Comparison of ENCODE assay signal across 8 cellular contexts in genomic region chr12:1690578-1691122, GRCh38. TPM values are rescaled to one million over a fixed set of nuclear protein-coding genes. Genes with fewer than 3 reads are reported as not detected.
DNase-seq lines count a peak whose midpoint lies in the region; ATAC-seq and TF ChIP-seq lines count a peak whose summit lies in the region.

Gene ADIPOR2, plus strand, starts transcription at chr12:1691070. Its CDS starts 63,274 bp downstream, at chr12:1754344.

- under 1% methylated on average over 15 of the region's 59 CpGs for WGBS in suprapubic skin

- no peak for TF ChIP-seq EP300 in suprapubic skin (IDR thresholded peaks at IDR 0.05)

- no peaks in the 10 kb centered on the region for H3K36me3 ChIP-seq in suprapubic skin

- no peaks in the 10 kb centered on the region for H3K27me3 ChIP-seq in suprapubic skin

- DNase-seq in GM10248 (ENCODE audit: extremely low spot score) (peak; percentile 96), NCI-H1092 treated with DMSO at 0.1 percent for 48 hours (lab: John Stamatoyannopoulos, UW) (peak; percentile 98), glomerular endothelial cell (ENCODE audit: extremely low read depth, low read depth, low spot score) (peak; percentile 70), occipital lobe (lab: John Stamatoyannopoulos, UW) (peak; percentile 89), suprapubic skin (ENCODE audit: low spot score in 2 of 2) (peak; percentile 95 to 97)

- H3K27ac ChIP-seq in suprapubic skin, result peak within 1 kb of the TSS; percentile 96

- H3K4me1 ChIP-seq in suprapubic skin, result peaks cover 27% of the 10 kb centered on the region

- H3K4me3 Mint-ChIP-seq in activated naive CD4-positive, alpha-beta T cell treated with anti-CD3 and anti-CD28 coated beads, Interleukin-2, amount 50 U/mL, for 24 hours, result peak within 1 kb of the TSS; percentile 95

- H3K27ac Mint-ChIP-seq in activated naive CD4-positive, alpha-beta T cell treated with anti-CD3 and anti-CD28 coated beads, Interleukin-2, amount 50 U/mL, for 24 hours, result peak within 1 kb of the TSS; percentile 99

- peak within 1 kb of the TSS; percentile 98 for H3K4me3 ChIP-seq in suprapubic skin

- TF ChIP-seq POLR2A in suprapubic skin (IDR thresholded peaks at IDR 0.05), result peak in 1 of 2 donors; percentile 34

- POLR2A ChIA-PET in GM10248 (lab: Yijun Ruan, JAX), result interaction anchor here (1.1 kb wide), 1 partner anchor 20 kb away, joined by 3 read pairs; no protein-coding TSS in a partner anchor

- no peaks in the 10 kb centered on the region for H3K27me3 Mint-ChIP-seq in activated naive CD4-positive, alpha-beta T cell treated with anti-CD3 and anti-CD28 coated beads, Interleukin-2, amount 50 U/mL, for 24 hours

- no peaks in the 10 kb centered on the region for H3K9me3 Mint-ChIP-seq in activated naive CD4-positive, alpha-beta T cell treated with anti-CD3 and anti-CD28 coated beads, Interleukin-2, amount 50 U/mL, for 24 hours

- no peak for TF ChIP-seq CTCF in GM10248 (IDR thresholded peaks at IDR 0.05; ENCODE audit: control extremely low read depth, extremely low read depth, low read depth, missing control alignments)
- TF ChIP-seq CTCF in suprapubic skin (IDR thresholded peaks at IDR 0.05), result no peak

- peaks cover 2% of the 10 kb centered on the region for H3K36me3 Mint-ChIP-seq in activated naive CD4-positive, alpha-beta T cell treated with anti-CD3 and anti-CD28 coated beads, Interleukin-2, amount 50 U/mL, for 24 hours

- CTCF ChIA-PET in GM10248 (lab: Yijun Ruan, JAX), result interaction anchor here (2.2 kb wide), 1 partner anchor 19 kb away, joined by 5 read pairs; no protein-coding TSS in a partner anchor

- ATAC-seq in HG02610 (IDR thresholded peaks at IDR 0.05; ENCODE audit: unreplicated experiment), result peak; percentile 93
- ATAC-seq in SK-N-SH treated with all-trans-retinoic acid at 6 μM for 48 hours, result peak; percentile 99

- H3K9me3 ChIP-seq in suprapubic skin, result no peaks in the 10 kb centered on the region

- peaks cover 43% of the 10 kb centered on the region for H3K4me1 Mint-ChIP-seq in activated naive CD4-positive, alpha-beta T cell treated with anti-CD3 and anti-CD28 coated beads, Interleukin-2, amount 50 U/mL, for 24 hours

TF ChIP-seq in SK-N-SH treated with all-trans-retinoic acid at 6 μM for 48 hours, 23 proteins besides CTCF, POLR2A, EP300 and RAD21:
- TF ChIP-seq PATZ1 (CRISPR knock-in tag; IDR thresholded peaks at IDR 0.05; ENCODE audit: borderline replicate concordance) (no peak), BACH2 (CRISPR knock-in tag; IDR thresholded peaks at IDR 0.05; ENCODE audit: borderline replicate concordance) (no peak), TSHZ2 (CRISPR knock-in tag; IDR thresholded peaks at IDR 0.05) (no peak), ARNTL (CRISPR knock-in tag; IDR thresholded peaks at IDR 0.05; ENCODE audit: borderline replicate concordance, low read depth) (no peak), RARB (CRISPR knock-in tag; IDR thresholded peaks at IDR 0.05) (no peak), OSR1 (CRISPR knock-in tag; IDR thresholded peaks at IDR 0.05) (no peak), SNAI2 (CRISPR knock-in tag; IDR thresholded peaks at IDR 0.05) (no peak), POU6F1 (CRISPR knock-in tag; IDR thresholded peaks at IDR 0.05; ENCODE audit: borderline replicate concordance, low read depth) (no peak), ISL1 (CRISPR knock-in tag; IDR thresholded peaks at IDR 0.05) (no peak), ZNF8 (CRISPR knock-in tag; IDR thresholded peaks at IDR 0.05) (no peak), ZNF70 (CRISPR knock-in tag; IDR thresholded peaks at IDR 0.05) (no peak)

RNA-seq across cellular contexts. Expression of gene ADIPOR2, which starts in this region (rescaled TPM):
- total RNA-seq in glomerular endothelial cell (20.8 and 38.2 TPM in 2 replicates), occipital lobe (35.7 TPM), suprapubic skin (10 to 100 TPM; 40.3 to 47.9 (median 43.4) TPM)

Comparison
In these comparisons a context has a peak if more than half of its experiments do, and no peak if none do; other contexts are left out.
1. Peak in every context shown above with its lines: DNase-seq, ATAC-seq, H3K4me3 ChIP-seq and H3K27ac ChIP-seq.